In genomic region chr20:62737271-62737761, GRCh38 we compare ENCODE assay signal across 1 cellular context.
TF ChIP-seq lines count a peak whose summit lies in the region.

No MANE protein-coding gene starts in this region.

TF ChIP-seq in K562, 482 proteins besides CTCF, POLR2A, EP300 and RAD21 (continued from another document):
- TF ChIP-seq USF2 (CRISPR knock-in tag; IDR thresholded peaks at IDR 0.05) (peak; percentile 71), BHLHE40 (IDR thresholded peaks at IDR 0.05; ENCODE audit: low read length) (peak; percentile 71), MYC (IDR thresholded peaks at IDR 0.05; ENCODE audit: low read depth, low read length) (no peak), MYC (CRISPR knock-in tag; IDR thresholded peaks at IDR 0.05; ENCODE audit: borderline replicate concordance, low read depth) (no peak), TFE3 (CRISPR knock-in tag; IDR thresholded peaks at IDR 0.05) (peak; percentile 30; the same call in 1 of the 2 replicates), VEZF1 (CRISPR knock-in tag; IDR thresholded peaks at IDR 0.05) (no peak), AFF4 (CRISPR knock-in tag; IDR thresholded peaks at IDR 0.05) (no peak), MAX (CRISPR knock-in tag; IDR thresholded peaks at IDR 0.05) (peak; percentile 58), ZFPM2 (CRISPR knock-in tag; IDR thresholded peaks at IDR 0.05) (no peak)
TF ChIP-seq in K562: peak in this region for 5.
